19 cellular contexts compared by ENCODE assay signal in the genomic region with DNA sequence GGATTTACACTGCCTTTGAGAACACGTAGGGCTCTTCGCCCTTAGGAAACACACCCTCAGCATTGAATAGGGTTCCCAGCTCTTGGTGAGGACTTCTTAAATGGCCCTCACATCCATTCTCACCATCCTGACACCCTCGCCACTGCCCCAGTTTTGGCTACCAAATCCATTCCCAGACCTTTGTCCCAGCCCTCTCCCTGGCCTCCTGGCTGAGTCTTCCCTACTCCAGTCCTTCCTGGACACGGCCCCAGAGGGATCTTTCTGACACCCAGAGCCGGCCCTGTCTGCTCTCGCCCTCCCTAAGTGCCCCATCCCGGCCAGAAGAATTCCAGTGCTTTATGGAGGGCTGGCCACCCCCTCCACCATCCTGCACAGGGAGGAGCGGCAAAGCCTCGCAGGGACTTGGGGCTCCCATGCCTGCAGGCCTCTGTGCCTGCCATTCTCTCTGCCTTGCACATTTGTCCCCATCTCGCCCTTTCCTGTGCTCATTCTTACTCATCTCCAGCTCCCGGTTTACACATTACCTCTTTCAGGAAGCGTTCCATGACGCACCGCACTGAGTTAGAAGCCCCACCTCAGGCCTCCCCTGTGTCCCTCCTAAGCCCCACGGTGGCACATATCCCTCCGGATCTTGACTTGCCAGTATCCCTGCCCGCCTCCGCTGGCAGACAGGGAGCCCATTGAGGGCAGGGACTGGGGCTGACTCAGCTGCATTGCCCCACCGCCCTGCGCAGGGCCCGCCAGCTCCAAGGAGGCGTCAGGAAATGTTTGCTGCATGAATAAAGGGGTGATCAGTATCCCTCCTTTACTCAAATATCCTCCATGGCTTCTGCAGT. TPM values are rescaled to one million over a fixed set of nuclear protein-coding genes. Genes with fewer than 3 reads are reported as not detected.
DNase-seq lines count a peak whose midpoint lies in the region; TF ChIP-seq lines count a peak whose summit lies in the region.
"Had no signal": no experiment of that assay in that cellular context is flagged by ENCODE, and none has a peak within 500 bp of the region (broad histone marks: within the 10 kb centered on the region; RNA-seq: fewer than 3 reads in every experiment).

No MANE protein-coding gene starts in this region.

- no peak overlapping the region for H3K4me3 Mint-ChIP-seq in Calu3 (ENCODE audit: low read depth, unreplicated experiment)
- H3K4me3 Mint-ChIP-seq: activated CD4-positive, alpha-beta T cell treated with anti-CD3 and anti-CD28 coated beads for 36 hours; activated naive CD4-positive, alpha-beta T cell treated with anti-CD3 and anti-CD28 coated beads for 36 hours; activated T-cell treated with anti-CD3 and anti-CD28 coated beads, Interleukin-2, amount 50 U/mL, for 4 hours; CD4-positive, alpha-beta T cell had no signal

- H3K9me3 Mint-ChIP-seq in Calu3 (ENCODE audit: low read depth, unreplicated experiment) = no peaks in the 10 kb centered on the region
- H3K9me3 Mint-ChIP-seq: activated naive CD4-positive, alpha-beta T cell treated with anti-CD3 and anti-CD28 coated beads for 36 hours; activated T-cell treated with anti-CD3 and anti-CD28 coated beads, Interleukin-2, amount 50 U/mL, for 4 hours; CD4-positive, alpha-beta T cell; naive B cell had no signal

- no peaks in the 10 kb centered on the region for H3K27me3 ChIP-seq in NT2/D1 (ENCODE audit: insufficient read depth, insufficient read length)
- H3K27me3 ChIP-seq in tibial nerve = no peaks in the 10 kb centered on the region
- H3K27me3 ChIP-seq: ovary had no signal

- BruUV-seq in Calu3 (replicated peaks; lab: Mats Ljungman, UMichigan) = no TSS peak

- H3K9me3 ChIP-seq in NT2/D1 (ENCODE audit: insufficient read depth, low read length) (no peaks in the 10 kb centered on the region), tibial nerve (no peaks in the 10 kb centered on the region)
- H3K9me3 ChIP-seq: ovary had no signal

- CTCF ChIA-PET in Calu3 (lab: Charles Lee) = interaction anchor here (1.4 to 3.6 kb wide), 3 partner anchors 68 to 76 kb away, joined by 3 to 32 read pairs (median 18); partner anchors contain the start of gene KLK10

- 64 to 70% methylated on average over 22 of the region's 22 CpGs for WGBS in tibial nerve, 2 donors

- H3K27me3 Mint-ChIP-seq in Calu3 (ENCODE audit: unreplicated experiment) = no peaks in the 10 kb centered on the region
- H3K27me3 Mint-ChIP-seq: activated CD4-positive, alpha-beta T cell treated with anti-CD3 and anti-CD28 coated beads for 36 hours; CD4-positive, alpha-beta T cell; naive B cell had no signal

- TF ChIP-seq CTCF in Calu3 (IDR thresholded peaks at IDR 0.05; ENCODE audit: unreplicated experiment) = no peak
- no peak for TF ChIP-seq CTCF in tibial nerve (IDR thresholded peaks at IDR 0.05)

- peak overlapping the region; percentile 8 for H3K9ac ChIP-seq in NT2/D1 (ENCODE audit: insufficient read length, low read depth)

- intact Hi-C loops in Calu3 (cut with micrococcal nuclease; ENCODE audit: unreplicated experiment) (no loop called here), posterior vena cava (cut with DNase I) (no loop called here)

- H3K4me3 ChIP-seq in NT2/D1 (ENCODE audit: insufficient read length, low read depth) = no peak overlapping the region
- H3K4me3 ChIP-seq in tibial nerve = no peak overlapping the region
- H3K4me3 ChIP-seq: ovary had no signal

- H3K27ac ChIP-seq in epithelial cell of prostate (peak overlapping the region; percentile 81), tibial nerve (no peak overlapping the region)
- H3K27ac ChIP-seq: ovary had no signal

- H3K4me1 Mint-ChIP-seq in Calu3 (ENCODE audit: low read depth, unreplicated experiment) = peaks cover 46% of the 10 kb centered on the region

- H3K36me3 Mint-ChIP-seq in Calu3 (ENCODE audit: insufficient read depth, unreplicated experiment) = peaks cover 29% of the 10 kb centered on the region

- TF ChIP-seq EP300 in tibial nerve (IDR thresholded peaks at IDR 0.05) = no peak

- peaks cover 5% of the 10 kb centered on the region for H3K36me3 ChIP-seq in NT2/D1 (ENCODE audit: insufficient read depth, insufficient read length, low read length)
- H3K36me3 ChIP-seq in tibial nerve = peaks cover 0 to 6% (median 0%) of the 10 kb centered on the region in 3 donors
- H3K36me3 ChIP-seq: ovary had no signal

- no peak for TF ChIP-seq POLR2A in tibial nerve (IDR thresholded peaks at IDR 0.05)

- DNase-seq in Calu3 (peak; percentile 26), NT2/D1 (ENCODE audit: low read depth, low spot score) (no peak), epithelial cell of prostate (ENCODE audit: low read depth, low spot score) (peak; percentile 33), posterior vena cava (ENCODE audit: low spot score) (peak; percentile 72), tibial nerve (ENCODE audit: low spot score in 2 of 2) (no peak)
- DNase-seq in activated CD8-positive, alpha-beta memory T cell treated with anti-CD3 and anti-CD28 coated beads, Interleukin-2, amount 50 U/mL, for 4 hours = no peak
- no peak for DNase-seq in stimulated activated CD8-positive, alpha-beta memory T cell treated with anti-CD3 and anti-CD28 coated beads, Interleukin-4, amount 100 ng/mL, for 48 hours
- DNase-seq: activated T-cell treated with anti-CD3 and anti-CD28 coated beads, Interleukin-2, amount 50 U/mL, for 4 hours; left cardiac atrium; naive B cell; NCI-H1092 treated with DMSO at 0.1 percent for 48 hours; SIG-M5 had no signal

- peak overlapping the region; percentile 27 for H3K27ac Mint-ChIP-seq in Calu3 (ENCODE audit: unreplicated experiment)
- H3K27ac Mint-ChIP-seq: activated CD4-positive, alpha-beta T cell treated with anti-CD3 and anti-CD28 coated beads for 36 hours; activated naive CD4-positive, alpha-beta T cell treated with anti-CD3 and anti-CD28 coated beads for 36 hours; CD4-positive, alpha-beta T cell had no signal

- H3K4me1 ChIP-seq in NT2/D1 (ENCODE audit: insufficient read depth, insufficient read length) (peaks cover 6% of the 10 kb centered on the region), tibial nerve (no peaks in the 10 kb centered on the region)

RNA-seq across cellular contexts. Expression of gene KLK14, which starts 11.0 kb away (rescaled TPM):
- total RNA-seq in Calu3 (2022) (0.34 and 0.38 TPM in 2 replicates), posterior vena cava (not detected), tibial nerve (not detected)
- total RNA-seq: fibroblast of lung, LHCN-M2, ureter had no signal

RNA-seq across cellular contexts. Expression of gene CTU1, which starts 14.5 kb away (rescaled TPM):
- total RNA-seq in Calu3 (2022) = 11.3 and 12.0 TPM in 2 replicates
- total RNA-seq in posterior vena cava = 1 to 10 TPM; 3.7 to 5.0 TPM
- 10 to 100 TPM in 3 of 4 donors, 1 to 10 TPM in 1; 7.4 to 25.5 (median 18.3) TPM for total RNA-seq in tibial nerve

RNA-seq across cellular contexts. Expression of gene KLK13, which starts 28.8 kb away (rescaled TPM):
- total RNA-seq in Calu3 (2022) (not detected in 2 replicates), posterior vena cava (not detected), tibial nerve (under 1 TPM in 1 of 4 donors, not detected in 3; 0.63 TPM)
- total RNA-seq: activated CD4-positive, alpha-beta T cell treated with anti-CD3 and anti-CD28 coated beads for 36 hours; activated naive CD4-positive, alpha-beta T cell treated with anti-CD3 and anti-CD28 coated beads for 36 hours; activated T-cell treated with anti-CD3 and anti-CD28 coated beads, Interleukin-2, amount 50 U/mL, for 4 hours; CD4-positive, alpha-beta T cell; fibroblast of lung; LHCN-M2; ureter had no signal

RNA-seq across cellular contexts. Expression of gene SIGLEC9, which starts 31.0 kb away (rescaled TPM):
- not detected in 2 replicates for total RNA-seq in Calu3 (2022)
- 10 to 100 TPM in 1 of 2 donors, 1 to 10 TPM in 1; 8.7 to 12.6 TPM for total RNA-seq in posterior vena cava
- 10 to 100 TPM in 1 of 4 donors, 1 to 10 TPM in 3; 4.2 to 18.0 (median 5.0) TPM for total RNA-seq in tibial nerve
- total RNA-seq: fibroblast of lung, LHCN-M2 had no signal

RNA-seq across cellular contexts. Expression of gene SIGLEC7, which starts 48.4 kb away (rescaled TPM):
- total RNA-seq in Calu3 (2022) (not detected in 2 replicates), posterior vena cava (1 to 10 TPM; 1.8 to 5.5 TPM), tibial nerve (1 to 10 TPM in 2 of 4 donors, under 1 TPM in 2; 0.42 to 7.5 (median 1.1) TPM)
- total RNA-seq: activated CD4-positive, alpha-beta T cell treated with anti-CD3 and anti-CD28 coated beads for 36 hours; activated naive CD4-positive, alpha-beta T cell treated with anti-CD3 and anti-CD28 coated beads for 36 hours; fibroblast of lung; LHCN-M2 had no signal

Comparison
In these comparisons a context has a peak if more than half of its experiments do, and no peak if none do; other contexts are left out.
1. DNase-seq: peak in Calu3 (single experiment), epithelial cell of prostate (single experiment) and posterior vena cava (single experiment); none in NT2/D1 (single experiment), tibial nerve (0 of 2), activated CD8-positive, alpha-beta memory T cell treated with anti-CD3 and anti-CD28 coated beads, Interleukin-2, amount 50 U/mL, for 4 hours (single experiment) and stimulated activated CD8-positive, alpha-beta memory T cell treated with anti-CD3 and anti-CD28 coated beads, Interleukin-4, amount 100 ng/mL, for 48 hours (single experiment).